Comparison of ENCODE assay signal across 1 cellular context in the genomic region with DNA sequence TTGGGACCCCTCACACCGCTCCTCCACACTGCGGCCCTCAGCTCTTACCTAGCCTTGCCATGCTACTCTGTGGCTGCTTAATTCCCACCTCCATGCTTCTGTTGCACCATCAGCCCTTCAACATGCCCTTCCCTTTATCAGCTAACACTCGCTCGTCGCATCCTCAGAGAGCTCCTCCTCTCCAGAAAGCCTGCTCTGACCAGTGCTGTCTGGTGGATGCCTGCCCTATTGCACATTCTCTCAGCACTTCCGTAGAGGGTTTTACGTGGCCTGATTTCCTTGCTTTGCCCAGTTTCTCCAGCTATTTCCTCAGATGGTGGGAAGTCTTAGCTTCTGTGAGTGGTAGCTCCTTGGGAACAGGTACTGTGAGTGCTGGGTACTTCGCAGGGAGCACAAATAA.
TF ChIP-seq lines count a peak whose summit lies in the region.

No MANE protein-coding gene starts in this region.

TF ChIP-seq in IMR-90, 13 proteins besides CTCF, POLR2A, EP300 and RAD21:
- no peak for TF ChIP-seq FOS (IDR thresholded peaks at IDR 0.05; ENCODE audit: low read depth, low read length)
- TF ChIP-seq, protein P1, sequence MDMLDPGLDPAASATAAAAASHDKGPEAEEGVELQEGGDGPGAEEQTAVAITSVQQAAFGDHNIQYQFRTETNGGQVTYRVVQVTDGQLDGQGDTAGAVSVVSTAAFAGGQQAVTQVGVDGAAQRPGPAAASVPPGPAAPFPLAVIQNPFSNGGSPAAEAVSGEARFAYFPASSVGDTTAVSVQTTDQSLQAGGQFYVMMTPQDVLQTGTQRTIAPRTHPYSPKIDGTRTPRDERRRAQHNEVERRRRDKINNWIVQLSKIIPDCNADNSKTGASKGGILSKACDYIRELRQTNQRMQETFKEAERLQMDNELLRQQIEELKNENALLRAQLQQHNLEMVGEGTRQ (IDR thresholded peaks at IDR 0.05; ENCODE audit: low read depth, low read length) = no peak
